In the genomic region with DNA sequence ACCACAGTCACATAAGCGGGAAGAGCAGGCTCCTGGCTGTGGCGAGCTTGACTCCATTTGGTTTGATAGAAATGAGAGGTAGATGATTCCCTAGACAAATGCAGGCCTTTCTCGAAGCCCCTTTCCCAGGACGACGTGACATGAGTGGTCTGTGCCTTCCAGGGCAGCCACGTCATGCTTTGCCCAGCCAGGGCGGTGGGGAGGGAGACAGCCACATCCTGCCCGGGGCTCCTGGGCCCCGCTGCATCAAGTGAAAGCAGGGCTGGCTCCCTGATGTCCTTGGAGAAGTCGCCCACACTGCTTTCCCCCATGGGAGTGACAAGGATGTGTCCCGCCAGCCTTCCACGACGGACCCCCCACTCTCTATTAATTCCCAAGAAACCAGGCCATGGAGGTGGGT, we compare ENCODE assay signal across 1 cellular context.
TF ChIP-seq lines count a peak whose summit lies in the region.

No MANE protein-coding gene starts in this region.

TF ChIP-seq in HepG2, 621 proteins besides CTCF, POLR2A, EP300 and RAD21 (continued from another document):
- TF ChIP-seq, protein P1, sequence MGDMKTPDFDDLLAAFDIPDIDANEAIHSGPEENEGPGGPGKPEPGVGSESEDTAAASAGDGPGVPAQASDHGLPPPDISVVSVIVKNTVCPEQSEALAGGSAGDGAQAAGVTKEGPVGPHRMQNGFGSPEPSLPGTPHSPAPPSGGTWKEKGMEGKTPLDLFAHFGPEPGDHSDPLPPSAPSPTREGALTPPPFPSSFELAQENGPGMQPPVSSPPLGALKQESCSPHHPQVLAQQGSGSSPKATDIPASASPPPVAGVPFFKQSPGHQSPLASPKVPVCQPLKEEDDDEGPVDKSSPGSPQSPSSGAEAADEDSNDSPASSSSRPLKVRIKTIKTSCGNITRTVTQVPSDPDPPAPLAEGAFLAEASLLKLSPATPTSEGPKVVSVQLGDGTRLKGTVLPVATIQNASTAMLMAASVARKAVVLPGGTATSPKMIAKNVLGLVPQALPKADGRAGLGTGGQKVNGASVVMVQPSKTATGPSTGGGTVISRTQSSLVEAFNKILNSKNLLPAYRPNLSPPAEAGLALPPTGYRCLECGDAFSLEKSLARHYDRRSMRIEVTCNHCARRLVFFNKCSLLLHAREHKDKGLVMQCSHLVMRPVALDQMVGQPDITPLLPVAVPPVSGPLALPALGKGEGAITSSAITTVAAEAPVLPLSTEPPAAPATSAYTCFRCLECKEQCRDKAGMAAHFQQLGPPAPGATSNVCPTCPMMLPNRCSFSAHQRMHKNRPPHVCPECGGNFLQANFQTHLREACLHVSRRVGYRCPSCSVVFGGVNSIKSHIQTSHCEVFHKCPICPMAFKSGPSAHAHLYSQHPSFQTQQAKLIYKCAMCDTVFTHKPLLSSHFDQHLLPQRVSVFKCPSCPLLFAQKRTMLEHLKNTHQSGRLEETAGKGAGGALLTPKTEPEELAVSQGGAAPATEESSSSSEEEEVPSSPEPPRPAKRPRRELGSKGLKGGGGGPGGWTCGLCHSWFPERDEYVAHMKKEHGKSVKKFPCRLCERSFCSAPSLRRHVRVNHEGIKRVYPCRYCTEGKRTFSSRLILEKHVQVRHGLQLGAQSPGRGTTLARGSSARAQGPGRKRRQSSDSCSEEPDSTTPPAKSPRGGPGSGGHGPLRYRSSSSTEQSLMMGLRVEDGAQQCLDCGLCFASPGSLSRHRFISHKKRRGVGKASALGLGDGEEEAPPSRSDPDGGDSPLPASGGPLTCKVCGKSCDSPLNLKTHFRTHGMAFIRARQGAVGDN (CRISPR knock-in tag; IDR thresholded peaks at IDR 0.05) = peak; percentile 12; the same call in 1 of the 2 replicates
- no peak for TF ChIP-seq ZNF7 (CRISPR knock-in tag; IDR thresholded peaks at IDR 0.05)
- no peak for TF ChIP-seq HES4 (CRISPR knock-in tag; IDR thresholded peaks at IDR 0.05; ENCODE audit: borderline replicate concordance)
